Comparison of ENCODE assay signal across 8 cellular contexts in the genomic region with DNA sequence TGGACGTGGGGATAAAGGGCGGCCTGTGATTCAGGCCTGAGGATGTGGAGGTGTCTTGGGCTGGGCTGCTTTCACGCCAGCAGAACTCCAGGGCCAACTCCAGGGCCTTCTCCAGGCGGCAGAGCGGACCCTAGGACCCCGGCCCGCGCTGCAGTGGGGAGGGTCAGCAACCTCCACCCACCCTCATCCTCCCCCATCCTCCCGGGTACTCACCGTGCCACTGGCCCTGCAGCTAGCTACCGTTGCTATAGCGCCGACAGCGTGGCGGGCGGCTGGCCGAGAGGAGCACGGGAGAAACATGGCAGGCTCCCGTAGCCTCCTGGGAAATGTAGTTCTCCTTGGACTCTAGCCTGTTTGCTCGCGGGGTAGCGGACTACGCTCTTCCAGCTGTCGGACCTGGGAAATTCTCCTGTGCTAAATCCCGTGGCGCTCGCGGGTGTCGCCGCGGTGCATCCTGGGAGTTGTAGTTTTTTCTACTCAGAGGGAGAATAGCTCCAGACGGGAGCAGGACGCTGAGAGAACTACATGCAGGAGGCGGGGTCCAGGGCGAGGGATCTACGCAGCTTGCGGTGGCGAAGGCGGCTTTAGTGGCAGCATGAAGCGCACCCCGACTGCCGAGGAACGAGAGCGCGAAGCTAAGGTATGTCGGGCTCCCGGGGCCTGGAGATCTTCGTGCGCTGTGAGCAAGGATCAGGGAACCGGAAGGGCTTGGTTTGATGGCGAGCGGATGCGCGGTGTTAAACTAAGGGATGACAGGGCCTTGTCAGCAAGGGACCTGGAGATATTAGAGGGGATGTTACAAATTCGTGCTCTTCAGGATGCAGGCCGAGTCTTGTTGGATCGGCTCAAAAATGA. TPM values are rescaled to one million over a fixed set of nuclear protein-coding genes. Genes with fewer than 3 reads are reported as not detected.
DNase-seq lines count a peak whose midpoint lies in the region; ATAC-seq and TF ChIP-seq lines count a peak whose summit lies in the region.

A gene (plus strand): TSS at position 567 of the 855 bp plus-strand sequence.
A gene (minus strand): TSS at position 270 of the 855 bp plus-strand sequence. CDS start 3,136 bp downstream, outside the sequence.

- TF ChIP-seq EP300 in esophagus muscularis mucosa (IDR thresholded peaks at IDR 0.05): no peak

- H3K4me1 ChIP-seq in PC-9 (replicated peaks; ENCODE audit: insufficient read depth): peaks cover 14% of the 10 kb centered on the region
- peaks cover 14 to 26% (median 23%) of the 10 kb centered on the region in 4 donors for H3K4me1 ChIP-seq in esophagus muscularis mucosa
- peaks cover 13 to 16% of the 10 kb centered on the region in 2 donors for H3K4me1 ChIP-seq in muscle layer of duodenum (ENCODE audit: control insufficient read depth in 1 of 2, insufficient read depth in 2 of 2, low read length in 2 of 2)

- CTCF ChIA-PET in PC-9 (lab: Charles Lee): interaction anchor here (0.5 kb wide), 1 partner anchor 564 kb away, joined by 3 read pairs; no protein-coding TSS in a partner anchor

- H4K20me1 ChIP-seq in PC-9 (ENCODE audit: insufficient read depth): no peaks in the 10 kb centered on the region; the same call in 1 of the 2 replicates

- intact Hi-C loops in PC-9 (cut with micrococcal nuclease; ENCODE audit: unreplicated experiment) (loop anchor here (1.0 kb wide), 1 partner anchor 64 kb away; no protein-coding TSS in a partner anchor), esophagus muscularis mucosa (cut with DNase I) (no loop called here)

- H3K4me3 Mint-ChIP-seq in activated T-cell treated with anti-CD3 and anti-CD28 coated beads, Interleukin-2, amount 50 U/mL, for 4 hours: peak within 1 kb of the TSS; percentile 97

- peaks cover 11% of the 10 kb centered on the region for H3K36me3 Mint-ChIP-seq in activated T-cell treated with anti-CD3 and anti-CD28 coated beads, Interleukin-2, amount 50 U/mL, for 4 hours (ENCODE audit: insufficient read depth)

- DNase-seq in DMS153 treated with DMSO at 0.1 percent for 48 hours (lab: John Stamatoyannopoulos, UW; ENCODE audit: unreplicated experiment) (peak; percentile 73), PC-9 (peak; percentile 97 to 98), esophagus muscularis mucosa (ENCODE audit: extremely low spot score) (peak; percentile 100)
- DNase-seq in Jurkat, Clone E6-1 (ENCODE audit: low read depth, low spot score): peak; percentile 98
- DNase-seq in activated T-cell treated with anti-CD3 and anti-CD28 coated beads, Interleukin-2, amount 50 U/mL, for 4 hours: peak; percentile 97
- DNase-seq in stimulated activated CD8-positive, alpha-beta memory T cell treated with anti-CD3 and anti-CD28 coated beads, Interleukin-7, amount 100 ng/mL, for 4 hours (ENCODE audit: low read depth in 2 of 2): peak; percentile 90 to 94

- H3K79me2 ChIP-seq in PC-9 (ENCODE audit: low read depth): peaks cover 61% of the 10 kb centered on the region

- H3K27ac ChIP-seq in PC-9 (no peak within 1 kb of the TSS), esophagus muscularis mucosa (replicated peaks in 1 of 4) (peak within 1 kb of the TSS; percentile 71 to 81 (median 76)), muscle layer of duodenum (ENCODE audit: low read length) (peak within 1 kb of the TSS; percentile 62)

- no peaks in the 10 kb centered on the region for H3K27me3 Mint-ChIP-seq in activated T-cell treated with anti-CD3 and anti-CD28 coated beads, Interleukin-2, amount 50 U/mL, for 4 hours (ENCODE audit: low read depth)

- H3F3A ChIP-seq in PC-9 (ENCODE audit: insufficient read depth, low read depth): no peaks in the 10 kb centered on the region

- H2AFZ ChIP-seq in PC-9: peak within 1 kb of the TSS; percentile 88

- no peak for TF ChIP-seq POLR2A in esophagus muscularis mucosa (IDR thresholded peaks at IDR 0.05; ENCODE audit: low read depth)

- H3K9me2 ChIP-seq in PC-9 (ENCODE audit: insufficient read depth): no peaks in the 10 kb centered on the region

- H3K4me3 ChIP-seq in Jurkat, Clone E6-1 (ENCODE audit: low read length): peak within 1 kb of the TSS; percentile 96
- H3K4me3 ChIP-seq in PC-9: peak within 1 kb of the TSS; percentile 97
- H3K4me3 ChIP-seq in esophagus muscularis mucosa: peak within 1 kb of the TSS; percentile 70 to 83 (median 75)
- H3K4me3 ChIP-seq in muscle layer of duodenum (ENCODE audit: low read depth in 1 of 2, low read length in 2 of 2): peak within 1 kb of the TSS; percentile 95 to 97

- ATAC-seq in GM21619 (IDR thresholded peaks at IDR 0.05; ENCODE audit: unreplicated experiment): peak; percentile 99
- peak; percentile 98 to 99 for ATAC-seq in activated T-cell treated with anti-CD3 and anti-CD28 coated beads, Interleukin-2, amount 50 U/mL, for 4 hours

- no peaks in the 10 kb centered on the region for H3K27me3 ChIP-seq in PC-9 (ENCODE audit: insufficient read depth, low read depth)
- no peaks in the 10 kb centered on the region for H3K27me3 ChIP-seq in esophagus muscularis mucosa
- no peaks in the 10 kb centered on the region for H3K27me3 ChIP-seq in muscle layer of duodenum (ENCODE audit: low read depth, low read length)

- no peaks in the 10 kb centered on the region for H3K9me3 ChIP-seq in PC-9 (ENCODE audit: insufficient read depth, low read depth)
- no peaks in the 10 kb centered on the region for H3K9me3 ChIP-seq in esophagus muscularis mucosa
- H3K9me3 ChIP-seq in muscle layer of duodenum (ENCODE audit: control insufficient read depth in 1 of 2, low read length in 2 of 2): no peaks in the 10 kb centered on the region

- peaks cover 38% of the 10 kb centered on the region for H3K4me1 Mint-ChIP-seq in activated T-cell treated with anti-CD3 and anti-CD28 coated beads, Interleukin-2, amount 50 U/mL, for 4 hours (ENCODE audit: low read depth)

- POLR2A ChIA-PET in PC-9 (lab: Charles Lee; ENCODE audit: unreplicated experiment): interaction anchor here (0.6 kb wide), 1 partner anchor 43 kb away, joined by 7 read pairs; no protein-coding TSS in a partner anchor

- peak within 1 kb of the TSS; percentile 99 for H3K4me2 ChIP-seq in PC-9

- H3K9me3 Mint-ChIP-seq in activated T-cell treated with anti-CD3 and anti-CD28 coated beads, Interleukin-2, amount 50 U/mL, for 4 hours: no peaks in the 10 kb centered on the region

- TF ChIP-seq CTCF in PC-9 (conservative IDR thresholded peaks at IDR 0.05): no peak
- TF ChIP-seq CTCF in esophagus muscularis mucosa (IDR thresholded peaks at IDR 0.05): peak in 1 of 3 experiments; percentile 22

- H3K36me3 ChIP-seq in PC-9 (ENCODE audit: low read depth) (no peaks in the 10 kb centered on the region), esophagus muscularis mucosa (no peaks in the 10 kb centered on the region), muscle layer of duodenum (ENCODE audit: control insufficient read depth in 1 of 2, insufficient read depth in 2 of 2, low read length in 2 of 2) (no peaks in the 10 kb centered on the region)

- BruUV-seq in PC-9 (replicated peaks; lab: Mats Ljungman, UMichigan): no TSS peak

- WGBS in esophagus muscularis mucosa: under 1% methylated on average over 31 of the region's 57 CpGs

RNA-seq across cellular contexts. Expression of the first gene that starts in this region (rescaled TPM):
- 39.5 TPM for polyA plus RNA-seq in Jurkat, Clone E6-1 (2012; ENCODE audit: insufficient read depth, insufficient read length)
- total RNA-seq in PC-9 (2021) (49.2 and 58.1 TPM in 2 replicates), esophagus muscularis mucosa (100 to 1,000 TPM; 101 to 121 (median 112) TPM)
- total RNA-seq in activated T-cell treated with anti-CD3 and anti-CD28 coated beads, Interleukin-2, amount 50 U/mL, for 4 hours: 10 to 100 TPM; 41.3 to 47.8 (median 43.1) TPM

RNA-seq across cellular contexts. Expression of the second gene that starts in this region (rescaled TPM):
- 7.6 TPM for polyA plus RNA-seq in Jurkat, Clone E6-1 (2012; ENCODE audit: insufficient read depth, insufficient read length)
- total RNA-seq in PC-9 (2021): 8.1 and 14.0 TPM in 2 replicates
- 1 to 10 TPM; 5.4 to 6.6 (median 5.9) TPM for total RNA-seq in activated T-cell treated with anti-CD3 and anti-CD28 coated beads, Interleukin-2, amount 50 U/mL, for 4 hours
- 1 to 10 TPM; 2.3 to 4.3 (median 4.0) TPM for total RNA-seq in esophagus muscularis mucosa
